22 cellular contexts compared by ENCODE assay signal in genomic region chr13:84649853-84650252, GRCh38.
DNase-seq lines count a peak whose midpoint lies in the region; ATAC-seq and TF ChIP-seq lines count a peak whose summit lies in the region.
"Had no signal": no experiment of that assay in that cellular context is flagged by ENCODE, and none has a peak within 500 bp of the region (broad histone marks: within the 10 kb centered on the region; RNA-seq: fewer than 3 reads in every experiment).

No MANE protein-coding gene starts in this region.

- H3K36me3 ChIP-seq in BLaER1 treated with 17β-estradiol and CSF1 and Interleukin-3, amounts not matched to agents 10 nM and 100 nM: no peaks in the 10 kb centered on the region
- H3K36me3 ChIP-seq in adipocyte (ENCODE audit: control insufficient read depth, insufficient read depth, low read length, severe bottlenecking) (no peaks in the 10 kb centered on the region), MG63 (no peaks in the 10 kb centered on the region)
- H3K36me3 ChIP-seq: lower lobe of right lung, upper lobe of right lung had no signal

- no peaks in the 10 kb centered on the region for H3K27me3 ChIP-seq in BLaER1 treated with 17β-estradiol and CSF1 and Interleukin-3, amounts not matched to agents 10 nM and 100 nM
- H3K27me3 ChIP-seq in adipocyte (replicated peaks; ENCODE audit: control insufficient read depth, insufficient read depth, low read length): no peaks in the 10 kb centered on the region
- H3K27me3 ChIP-seq in MG63: no peaks in the 10 kb centered on the region
- H3K27me3 ChIP-seq: upper lobe of right lung had no signal

- DNase-seq in HS-27A (ENCODE audit: low read depth): peak; percentile 31
- peak; percentile 27 for DNase-seq in adipocyte (ENCODE audit: low read depth)
- DNase-seq in left ventricle myocardium superior: no peak
- DNase-seq in caudate nucleus (lab: John Stamatoyannopoulos, UW): no peak
- no peak for DNase-seq in GM20000 (ENCODE audit: low spot score)
- no peak for DNase-seq in HuH-7.5 (ENCODE audit: low spot score)
- no peak for DNase-seq in MG63
- DNase-seq: AML-193; DND-41; effector memory CD4-positive, alpha-beta T cell; immature natural killer cell; lower lobe of right lung; NCI-H187 treated with DMSO at 0.1 percent for 48 hours; NCI-H345; NCI-H82; stimulated activated CD8-positive, alpha-beta memory T cell treated with anti-CD3 and anti-CD28 coated beads, Interleukin-4, amount 100 ng/mL, for 48 hours; T1000; upper lobe of right lung had no signal

- H3K27ac ChIP-seq in BLaER1 treated with 17β-estradiol and CSF1 and Interleukin-3, amounts not matched to agents 10 nM and 100 nM: peak overlapping the region in 5 of 11 experiments; percentile 15 to 38 (median 35); a peak in 9 of 22 replicates
- H3K27ac ChIP-seq in caudate nucleus (ENCODE audit: low read depth, low read length): no peak overlapping the region
- H3K27ac ChIP-seq: lower lobe of right lung, SK-N-MC, upper lobe of right lung had no signal

- TF ChIP-seq CTCF in GM20000 (IDR thresholded peaks at IDR 0.05; ENCODE audit: extremely low read depth, missing control alignments): no peak

- H3K9me3 ChIP-seq in BLaER1 treated with 17β-estradiol and CSF1 and Interleukin-3, amounts not matched to agents 10 nM and 100 nM (replicated peaks in 1 of 11): peaks cover 0 to 37% (median 27%) of the 10 kb centered on the region in 11 experiments; a peak in 17 of 22 replicates
- H3K9me3 ChIP-seq in adipocyte (ENCODE audit: control insufficient read depth, low read length) (no peaks in the 10 kb centered on the region), MG63 (no peaks in the 10 kb centered on the region)
- H3K9me3 ChIP-seq: lower lobe of right lung, upper lobe of right lung had no signal

- H3K9ac ChIP-seq in BLaER1 treated with 17β-estradiol and CSF1 and Interleukin-3, amounts not matched to agents 10 nM and 100 nM: no peak overlapping the region
- H3K9ac ChIP-seq in adipocyte (ENCODE audit: low read length): no peak overlapping the region

- peaks cover 12 to 74% (median 46%) of the 10 kb centered on the region in 10 experiments for H3K4me1 ChIP-seq in BLaER1 treated with 17β-estradiol and CSF1 and Interleukin-3, amounts not matched to agents 10 nM and 100 nM
- peaks cover 23% of the 10 kb centered on the region for H3K4me1 ChIP-seq in adipocyte (ENCODE audit: control insufficient read depth, insufficient read depth, low read length)
- H3K4me1 ChIP-seq: lower lobe of right lung, upper lobe of right lung had no signal

- no peak overlapping the region for H3K4me3 ChIP-seq in BLaER1 treated with 17β-estradiol and CSF1 and Interleukin-3, amounts not matched to agents 10 nM and 100 nM
- H3K4me3 ChIP-seq in adipocyte (ENCODE audit: low read length): no peak overlapping the region
- no peak overlapping the region for H3K4me3 ChIP-seq in MG63
- H3K4me3 ChIP-seq: lower lobe of right lung, SK-N-MC, upper lobe of right lung had no signal

- no peaks in the 10 kb centered on the region for H4K20me1 ChIP-seq in BLaER1 treated with 17β-estradiol and CSF1 and Interleukin-3, amounts not matched to agents 10 nM and 100 nM

- peak; percentile 42 for ATAC-seq in left ventricle myocardium superior
- ATAC-seq: activated CD4-positive, CD25-positive, alpha-beta regulatory T cell treated with anti-CD3 and anti-CD28 coated beads, Interleukin-2, amount 50 U/mL, for 24 hours; activated naive CD4-positive, alpha-beta T cell treated with anti-CD3 and anti-CD28 coated beads, Interleukin-2, amount 50 U/mL, for 72 hours; lower lobe of right lung; upper lobe of right lung had no signal

- intact Hi-C loops in left ventricle myocardium superior (cut with micrococcal nuclease): no loop called here

- H3K4me2 ChIP-seq in BLaER1 treated with 17β-estradiol and CSF1 and Interleukin-3, amounts not matched to agents 10 nM and 100 nM: peak overlapping the region in 7 of 11 experiments; percentile 6 to 66 (median 54); a peak in 11 of 22 replicates

Comparison
In these comparisons a context has a peak if more than half of its experiments do, and no peak if none do; other contexts are left out.
1. DNase-seq: peak in HS-27A (single experiment) and adipocyte (single experiment); none in left ventricle myocardium superior (single experiment), caudate nucleus (0 of 61), GM20000 (single experiment), HuH-7.5 (single experiment) and MG63 (single experiment).